7 cellular contexts compared by ENCODE assay signal in genomic region chr2:27191107-27191829, GRCh38. TPM values are rescaled to one million over a fixed set of nuclear protein-coding genes. Genes with fewer than 3 reads are reported as not detected.
DNase-seq lines count a peak whose midpoint lies in the region; ATAC-seq, FAIRE-seq and TF ChIP-seq lines count a peak whose summit lies in the region.

No MANE protein-coding gene starts in this region.

- WGBS in GM12878 (ENCODE audit: insufficient coverage, insufficient replicate concordance, low lambda C conversion rate, missing lambda C conversion rate): 21% methylated on average over 8 of the region's 8 CpGs

- H3K27me3 ChIP-seq in GM12878 (replicated peaks in 1 of 2; ENCODE audit: control insufficient read depth in 2 of 2, insufficient read depth in 2 of 2, low read length in 1 of 2): no peaks in the 10 kb centered on the region

- RAD21 ChIA-PET in GM12878 (lab: Charles Lee; ENCODE audit: unreplicated experiment): interaction anchor here (0.6 to 2.4 kb wide), 17 partner anchors 11 to 345 kb away, joined by 3 to 13 read pairs (median 6); partner anchors contain the start of genes ABHD1, KHK and PREB

- no TSS peak for BruUV-seq in GM12878 (replicated peaks; lab: Mats Ljungman, UMichigan)

- POLR2A ChIA-PET in GM12878 (lab: Charles Lee): interaction anchor here (1.0 to 1.3 kb wide), 2 partner anchors 27 to 32 kb away, joined by 3 read pairs; no protein-coding TSS in a partner anchor

- CTCF ChIA-PET in GM12878 (lab: Yijun Ruan, JAX): interaction anchor here (0.6 to 3.0 kb wide), 29 partner anchors 9 to 799 kb away, joined by 3 to 26 read pairs (median 5); partner anchors contain the start of genes ABHD1, KHK, PREB and TMEM214

- SMC1A ChIA-PET in GM12878 (lab: Charles Lee; ENCODE audit: uncharacterized antibody, unreplicated experiment): interaction anchor here (0.7 to 2.2 kb wide), 14 partner anchors 11 to 345 kb away, joined by 3 to 19 read pairs (median 6); partner anchors contain the start of gene ABHD1

- ATAC-seq in GM12878: peak; percentile 97
- no peak for ATAC-seq in HG02852 (IDR thresholded peaks at IDR 0.05; ENCODE audit: unreplicated experiment)

- H3K4me3 ChIP-seq in LNCaP clone FGC (ENCODE audit: low read depth, low read length): no peak overlapping the region
- H3K4me3 ChIP-seq in GM12878: no peak overlapping the region

- no peaks in the 10 kb centered on the region for H3K36me3 ChIP-seq in GM12878 (ENCODE audit: control insufficient read depth in 2 of 2, insufficient read depth in 2 of 2, low read length in 1 of 2)

- TF ChIP-seq EP300 in GM12878 (IDR thresholded peaks at IDR 0.05; ENCODE audit: borderline replicate concordance in 1 of 2, control insufficient read depth in 1 of 2, low read depth in 2 of 2, low read length in 2 of 2): no peak

- TF ChIP-seq POLR2A in GM12878 (IDR thresholded peaks at IDR 0.05; ENCODE audit: low read depth, low read length): no peak

- no peak overlapping the region for H3K4me2 ChIP-seq in GM12878 (ENCODE audit: control insufficient read depth, insufficient read depth)

- H3K27ac ChIP-seq in GM12878 (ENCODE audit: control insufficient read depth, insufficient read depth): no peak overlapping the region

- intact Hi-C loops in GM12878 (cut with micrococcal nuclease; ENCODE audit: unreplicated experiment): loop anchor here (1.0 to 5.0 kb wide), 2 partner anchors 93 to 229 kb away; no protein-coding TSS in a partner anchor

- no peak overlapping the region for H2AFZ ChIP-seq in GM12878 (ENCODE audit: control insufficient read depth, low read depth, low read length)

- in situ Hi-C loops in GM12878 (cut with MboI): no loop called here

- no peak for DNase-seq in LNCaP clone FGC (ENCODE audit: low read depth)
- peak; percentile 82 for DNase-seq in RKO (ENCODE audit: low spot score)
- DNase-seq in GM12878 (ENCODE audit: low read depth, low spot score): no peak
- DNase-seq in inferior parietal cortex (ENCODE audit: extremely low spot score): peak; percentile 78
- peak; percentile 42 for DNase-seq in stimulated activated CD8-positive, alpha-beta memory T cell treated with anti-CD3 and anti-CD28 coated beads, Interleukin-4, amount 100 ng/mL, for 48 hours

- no peaks in the 10 kb centered on the region for H3K4me1 ChIP-seq in GM12878 (ENCODE audit: control insufficient read depth, insufficient read depth, low read length)

- TF ChIP-seq CTCF in LNCaP clone FGC (IDR thresholded peaks at IDR 0.05; ENCODE audit: control insufficient read depth, extremely low read depth, insufficient read depth) (peak; percentile 53), GM12878 (IDR thresholded peaks at IDR 0.05 in 2 of 3, conservative IDR thresholded peaks at IDR 0.05 in 1 of 3; ENCODE audit: control insufficient read depth in 2 of 3, extremely low read depth in 1 of 3, insufficient read depth in 1 of 3, low read depth in 3 of 3, low read length in 3 of 3) (peak; percentile 58 to 79 (median 77))

- FAIRE-seq in G401.6 (lab: Jason Lieb, UNC) (peak; percentile 84), GM12878 (lab: Jason Lieb, UNC) (peak; percentile 91)

- peak; percentile 88 for TF ChIP-seq RAD21 in GM12878 (IDR thresholded peaks at IDR 0.05; ENCODE audit: insufficient read depth, low read depth, low read length)

- H4K20me1 ChIP-seq in GM12878 (ENCODE audit: control insufficient read depth, insufficient read depth): no peaks in the 10 kb centered on the region

- H3K9ac ChIP-seq in GM12878 (ENCODE audit: control insufficient read depth, insufficient read depth, low read length): no peak overlapping the region

- no peaks in the 10 kb centered on the region for H3K9me3 ChIP-seq in GM12878 (replicated peaks; ENCODE audit: control insufficient read depth, insufficient read depth, low read length)

- H3K79me2 ChIP-seq in GM12878 (ENCODE audit: control insufficient read depth, insufficient read depth, low read length): no peaks in the 10 kb centered on the region

RNA-seq across cellular contexts. Expression of gene ATRAID, which starts 20.6 kb away (rescaled TPM):
- 75.0 and 89.6 TPM in 2 replicates for total RNA-seq in GM12878 (2013; cell fraction: nucleolus; rRNA removed)
- total RNA-seq in GM12878 (2014; rRNA removed): 97.5 and 113 TPM in 2 replicates
- total RNA-seq in GM12878 (2014; rRNA removed; fragmentation: Illumina TruSeq; extraction: Trizol): 79.5 and 80.7 TPM in 2 replicates
- 65.6 and 68.9 TPM in 2 replicates for total RNA-seq in GM12878 (2021)
- 62.0 TPM for polyA plus RNA-seq in GM12878 (2011; ENCODE audit: low read depth)
- polyA plus RNA-seq in GM12878 (2011; rRNA removed): 129 and 143 TPM in 2 replicates
- polyA plus RNA-seq in GM12878 (2011; cell fraction: cytosol; rRNA removed): 160 and 167 TPM in 2 replicates
- 75.6 and 107 TPM in 2 replicates for polyA plus RNA-seq in GM12878 (2011; cell fraction: nucleus; rRNA removed)
- polyA plus RNA-seq in GM12878 (2012): 72.0 and 78.0 TPM in 2 replicates
- polyA plus RNA-seq in GM12878 (2014; fragmentation: Illumina TruSeq; extraction: Trizol): 103 and 107 TPM in 2 replicates
- polyA plus RNA-seq in GM12878 (2014; fragmentation: Nextera tagmentation; extraction: Ambion mirVana): 100 to 1,000 TPM; 137 to 142 TPM
- polyA plus RNA-seq in GM12878 (2014; rRNA removed): 88.5 and 102 TPM in 2 replicates
- polyA plus RNA-seq in GM12878 (2016; fragmentation: Nextera tagmentation; extraction: Ambion mirVana): 100 to 1,000 TPM; 163 to 180 TPM
- 64.1 and 75.9 TPM in 2 replicates for polyA minus RNA-seq in GM12878 (2011; rRNA and poly(A)+ RNA removed)
- polyA minus RNA-seq in GM12878 (2011; cell fraction: cytosol; rRNA and poly(A)+ RNA removed): 29.9 and 33.6 TPM in 2 replicates
- 39.4 and 52.1 TPM in 2 replicates for polyA minus RNA-seq in GM12878 (2011; cell fraction: nucleus; rRNA and poly(A)+ RNA removed)

RNA-seq across cellular contexts. Expression of gene SLC5A6, which starts 20.8 kb away (rescaled TPM):
- total RNA-seq in GM12878 (2013; cell fraction: nucleolus; rRNA removed): 240 and 258 TPM in 2 replicates
- 52.3 and 53.9 TPM in 2 replicates for total RNA-seq in GM12878 (2014; rRNA removed)
- total RNA-seq in GM12878 (2014; rRNA removed; fragmentation: Illumina TruSeq; extraction: Trizol): 27.8 and 29.4 TPM in 2 replicates
- total RNA-seq in GM12878 (2021): 52.8 and 58.5 TPM in 2 replicates
- polyA plus RNA-seq in GM12878 (2011; ENCODE audit: low read depth): 20.7 TPM
- 50.6 and 101 TPM in 2 replicates for polyA plus RNA-seq in GM12878 (2011; rRNA removed)
- polyA plus RNA-seq in GM12878 (2011; cell fraction: cytosol; rRNA removed): 116 and 123 TPM in 2 replicates
- 527 and 554 TPM in 2 replicates for polyA plus RNA-seq in GM12878 (2011; cell fraction: nucleus; rRNA removed)
- polyA plus RNA-seq in GM12878 (2012): 30.5 and 33.7 TPM in 2 replicates
- 35.7 and 42.6 TPM in 2 replicates for polyA plus RNA-seq in GM12878 (2014; fragmentation: Illumina TruSeq; extraction: Trizol)
- 10 to 100 TPM; 13.1 to 13.5 TPM for polyA plus RNA-seq in GM12878 (2014; fragmentation: Nextera tagmentation; extraction: Ambion mirVana)
- 54.3 and 56.8 TPM in 2 replicates for polyA plus RNA-seq in GM12878 (2014; rRNA removed)
- 10 to 100 TPM; 60.4 to 67.5 TPM for polyA plus RNA-seq in GM12878 (2016; fragmentation: Nextera tagmentation; extraction: Ambion mirVana)
- 95.3 and 102 TPM in 2 replicates for polyA minus RNA-seq in GM12878 (2011; rRNA and poly(A)+ RNA removed)
- polyA minus RNA-seq in GM12878 (2011; cell fraction: cytosol; rRNA and poly(A)+ RNA removed): 24.2 and 31.5 TPM in 2 replicates
- 86.3 and 152 TPM in 2 replicates for polyA minus RNA-seq in GM12878 (2011; cell fraction: nucleus; rRNA and poly(A)+ RNA removed)

RNA-seq across cellular contexts. Expression of gene CAD, which starts 25.9 kb away (rescaled TPM):
- total RNA-seq in GM12878 (2013; cell fraction: nucleolus; rRNA removed): 102 and 104 TPM in 2 replicates
- total RNA-seq in GM12878 (2014; rRNA removed): 48.3 and 66.1 TPM in 2 replicates
- total RNA-seq in GM12878 (2014; rRNA removed; fragmentation: Illumina TruSeq; extraction: Trizol): 22.8 and 23.8 TPM in 2 replicates
- 101 and 119 TPM in 2 replicates for total RNA-seq in GM12878 (2021)
- polyA plus RNA-seq in GM12878 (2011; ENCODE audit: low read depth): 22.0 TPM
- polyA plus RNA-seq in GM12878 (2011; rRNA removed): 12.0 and 24.9 TPM in 2 replicates
- 31.8 and 34.4 TPM in 2 replicates for polyA plus RNA-seq in GM12878 (2011; cell fraction: cytosol; rRNA removed)
- 212 and 266 TPM in 2 replicates for polyA plus RNA-seq in GM12878 (2011; cell fraction: nucleus; rRNA removed)
- 34.2 and 37.0 TPM in 2 replicates for polyA plus RNA-seq in GM12878 (2012)
- 18.5 and 43.5 TPM in 2 replicates for polyA plus RNA-seq in GM12878 (2014; fragmentation: Illumina TruSeq; extraction: Trizol)
- 10 to 100 TPM in 1 of 2 experiments, 1 to 10 TPM in 1; 7.6 to 12.1 TPM for polyA plus RNA-seq in GM12878 (2014; fragmentation: Nextera tagmentation; extraction: Ambion mirVana)
- polyA plus RNA-seq in GM12878 (2014; rRNA removed): 57.9 and 73.2 TPM in 2 replicates
- polyA plus RNA-seq in GM12878 (2016; fragmentation: Nextera tagmentation; extraction: Ambion mirVana): 10 to 100 TPM; 68.2 to 75.5 TPM
- 79.9 and 113 TPM in 2 replicates for polyA minus RNA-seq in GM12878 (2011; rRNA and poly(A)+ RNA removed)
- 50.4 and 85.0 TPM in 2 replicates for polyA minus RNA-seq in GM12878 (2011; cell fraction: cytosol; rRNA and poly(A)+ RNA removed)
- polyA minus RNA-seq in GM12878 (2011; cell fraction: nucleus; rRNA and poly(A)+ RNA removed): 90.4 and 154 TPM in 2 replicates

RNA-seq across cellular contexts. Expression of gene TCF23, which starts 42.5 kb away (rescaled TPM):
- not detected in 2 replicates for total RNA-seq in GM12878 (2013; cell fraction: nucleolus; rRNA removed)
- total RNA-seq in GM12878 (2014; rRNA removed) (not detected in 2 replicates), GM12878 (2014; rRNA removed; fragmentation: Illumina TruSeq; extraction: Trizol) (not detected in 2 replicates), GM12878 (2021) (not detected in 2 replicates)
- polyA plus RNA-seq in GM12878 (2011; ENCODE audit: low read depth): not detected
- polyA plus RNA-seq in GM12878 (2011; rRNA removed) (not detected in 2 replicates), GM12878 (2014; fragmentation: Illumina TruSeq; extraction: Trizol) (not detected in 2 replicates), GM12878 (2014; fragmentation: Nextera tagmentation; extraction: Ambion mirVana) (not detected), GM12878 (2014; rRNA removed) (not detected in 2 replicates), GM12878 (2016; fragmentation: Nextera tagmentation; extraction: Ambion mirVana) (not detected)
- not detected in 2 replicates for polyA plus RNA-seq in GM12878 (2011; cell fraction: cytosol; rRNA removed)
- polyA plus RNA-seq in GM12878 (2011; cell fraction: nucleus; rRNA removed): not detected in 2 replicates
- not detected in 2 replicates for polyA plus RNA-seq in GM12878 (2012)
- not detected in 2 replicates for polyA minus RNA-seq in GM12878 (2011; rRNA and poly(A)+ RNA removed)
- not detected in 2 replicates for polyA minus RNA-seq in GM12878 (2011; cell fraction: cytosol; rRNA and poly(A)+ RNA removed)
- not detected in 2 replicates for polyA minus RNA-seq in GM12878 (2011; cell fraction: nucleus; rRNA and poly(A)+ RNA removed)

RNA-seq across cellular contexts. Expression of gene PRR30, which starts 52.1 kb away (rescaled TPM):
- total RNA-seq in GM12878 (2013; cell fraction: nucleolus; rRNA removed): not detected in 2 replicates
- total RNA-seq in GM12878 (2014; rRNA removed) (not detected in 2 replicates), GM12878 (2014; rRNA removed; fragmentation: Illumina TruSeq; extraction: Trizol) (not detected in 2 replicates), GM12878 (2021) (not detected in 2 replicates)
- not detected for polyA plus RNA-seq in GM12878 (2011; ENCODE audit: low read depth)
- polyA plus RNA-seq in GM12878 (2011; rRNA removed) (not detected in 2 replicates), GM12878 (2014; fragmentation: Illumina TruSeq; extraction: Trizol) (not detected in 2 replicates), GM12878 (2014; fragmentation: Nextera tagmentation; extraction: Ambion mirVana) (not detected), GM12878 (2014; rRNA removed) (not detected in 2 replicates), GM12878 (2016; fragmentation: Nextera tagmentation; extraction: Ambion mirVana) (not detected)
- polyA plus RNA-seq in GM12878 (2011; cell fraction: cytosol; rRNA removed): not detected in 2 replicates
- polyA plus RNA-seq in GM12878 (2011; cell fraction: nucleus; rRNA removed): not detected in 2 replicates
- not detected in 2 replicates for polyA plus RNA-seq in GM12878 (2012)
- not detected in 2 replicates for polyA minus RNA-seq in GM12878 (2011; rRNA and poly(A)+ RNA removed)
- polyA minus RNA-seq in GM12878 (2011; cell fraction: cytosol; rRNA and poly(A)+ RNA removed): not detected in 2 replicates
- polyA minus RNA-seq in GM12878 (2011; cell fraction: nucleus; rRNA and poly(A)+ RNA removed): not detected in 2 replicates

Comparison
In these comparisons a context has a peak if more than half of its experiments do, and no peak if none do; other contexts are left out.
1. DNase-seq: peak in RKO (single experiment), inferior parietal cortex (single experiment) and stimulated activated CD8-positive, alpha-beta memory T cell treated with anti-CD3 and anti-CD28 coated beads, Interleukin-4, amount 100 ng/mL, for 48 hours (single experiment); none in LNCaP clone FGC (single experiment) and GM12878 (single experiment).